In the genomic region with DNA sequence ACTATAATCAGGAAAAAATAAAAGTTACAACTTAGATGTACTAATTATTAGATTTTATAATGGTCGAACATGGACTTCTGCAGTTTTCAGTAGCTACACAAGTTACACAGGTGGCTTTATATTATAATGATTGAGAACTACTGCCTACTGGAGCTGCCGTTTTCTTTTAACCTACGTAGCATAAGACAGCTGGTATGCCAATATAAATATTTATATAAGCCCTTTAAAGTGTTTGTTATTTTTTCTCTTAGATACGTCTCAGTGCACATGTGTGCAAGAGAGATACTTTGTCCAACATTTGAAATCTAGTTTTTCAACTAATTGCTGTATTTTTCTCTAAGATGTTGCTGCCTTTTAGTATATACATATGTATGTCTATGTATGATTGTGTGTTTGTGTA, we compare ENCODE assay signal across 19 cellular contexts. TPM values are rescaled to one million over a fixed set of nuclear protein-coding genes. Genes with fewer than 3 reads are reported as not detected.
"Had no signal": no experiment of that assay in that cellular context is flagged by ENCODE, and none has a peak within 500 bp of the region (broad histone marks: within the 10 kb centered on the region; RNA-seq: fewer than 3 reads in every experiment).

No MANE protein-coding gene starts in this region.

- H2AFZ ChIP-seq: hepatocyte had no signal

- H3K4me2 ChIP-seq: hepatocyte had no signal

- H3K9me3 Mint-ChIP-seq: activated CD8-positive, alpha-beta T cell treated with anti-CD3 and anti-CD28 coated beads for 36 hours; activated T-cell treated with anti-CD3 and anti-CD28 coated beads, Interleukin-2, amount 50 U/mL, for 72 hours; naive thymus-derived CD8-positive, alpha-beta T cell; stimulated activated naive CD8-positive, alpha-beta T cell treated with anti-CD3 and anti-CD28 coated beads, Interleukin-15, amount 100 ng/mL, for 72 hours had no signal

- H3K4me3 ChIP-seq: ascending aorta, coronary artery, hepatocyte, lower lobe of right lung, right atrium auricular region, skin epidermis, testis had no signal

- H3K27ac ChIP-seq: ascending aorta, coronary artery, hepatocyte, lower lobe of right lung, right atrium auricular region, skin epidermis, testis had no signal

- H3K9me3 ChIP-seq: ascending aorta, lower lobe of right lung, right atrium auricular region, testis had no signal

- H3K4me1 ChIP-seq: ascending aorta, lower lobe of right lung, right atrium auricular region, testis had no signal

- H3K27me3 Mint-ChIP-seq: activated CD8-positive, alpha-beta T cell treated with anti-CD3 and anti-CD28 coated beads for 36 hours; naive thymus-derived CD8-positive, alpha-beta T cell; stimulated activated naive CD8-positive, alpha-beta T cell treated with anti-CD3 and anti-CD28 coated beads, Interleukin-15, amount 100 ng/mL, for 72 hours had no signal

- DNase-seq: activated CD4-positive, CD25-positive, alpha-beta regulatory T cell treated with anti-CD3 and anti-CD28 coated beads, Interleukin-2, amount 50 U/mL, for 72 hours; activated CD8-positive, alpha-beta memory T cell treated with anti-CD3 and anti-CD28 coated beads, Interleukin-2, amount 50 U/mL, for 4 hours; activated CD8-positive, alpha-beta T cell treated with anti-CD3 and anti-CD28 coated beads for 36 hours; activated T-cell treated with anti-CD3 and anti-CD28 coated beads, Interleukin-2, amount 50 U/mL, for 72 hours; caudate nucleus; effector CD8-positive, alpha-beta T cell; lower lobe of right lung; naive thymus-derived CD8-positive, alpha-beta T cell; stimulated activated CD4-positive, alpha-beta T cell treated with anti-CD3 and anti-CD28 coated beads, Interleukin-4, amount 100 ng/mL, for 4 hours; stimulated activated naive CD8-positive, alpha-beta T cell treated with anti-CD3 and anti-CD28 coated beads, Interleukin-15, amount 100 ng/mL, for 72 hours; testis had no signal

- H3K27me3 ChIP-seq: ascending aorta, hepatocyte, right atrium auricular region, testis had no signal

- H3K4me3 Mint-ChIP-seq: activated CD8-positive, alpha-beta T cell treated with anti-CD3 and anti-CD28 coated beads for 36 hours; activated T-cell treated with anti-CD3 and anti-CD28 coated beads, Interleukin-2, amount 50 U/mL, for 72 hours; naive thymus-derived CD8-positive, alpha-beta T cell; stimulated activated naive CD8-positive, alpha-beta T cell treated with anti-CD3 and anti-CD28 coated beads, Interleukin-15, amount 100 ng/mL, for 72 hours had no signal

- H3K27ac Mint-ChIP-seq: activated CD8-positive, alpha-beta T cell treated with anti-CD3 and anti-CD28 coated beads for 36 hours; activated T-cell treated with anti-CD3 and anti-CD28 coated beads, Interleukin-2, amount 50 U/mL, for 72 hours; naive thymus-derived CD8-positive, alpha-beta T cell; stimulated activated naive CD8-positive, alpha-beta T cell treated with anti-CD3 and anti-CD28 coated beads, Interleukin-15, amount 100 ng/mL, for 72 hours had no signal

- H3K79me2 ChIP-seq: hepatocyte had no signal

RNA-seq across cellular contexts. Expression of a gene that starts 42.4 kb away (rescaled TPM):
- total RNA-seq: activated CD8-positive, alpha-beta T cell treated with anti-CD3 and anti-CD28 coated beads for 36 hours; activated T-cell treated with anti-CD3 and anti-CD28 coated beads, Interleukin-2, amount 50 U/mL, for 72 hours; ascending aorta; hepatocyte; lower lobe of right lung; naive thymus-derived CD8-positive, alpha-beta T cell; posterior vena cava; right atrium auricular region; T-helper 1 cell treated with Interleukin-12 subunit alpha and Interleukin-12 subunit beta and Interleukin-4 antibody, amounts not matched to agents 30 ng/mL and 1 ng/mL, for 36 hours; ureter had no signal
- polyA plus RNA-seq: hepatocyte; naive thymus-derived CD8-positive, alpha-beta T cell had no signal
